In the genomic region with DNA sequence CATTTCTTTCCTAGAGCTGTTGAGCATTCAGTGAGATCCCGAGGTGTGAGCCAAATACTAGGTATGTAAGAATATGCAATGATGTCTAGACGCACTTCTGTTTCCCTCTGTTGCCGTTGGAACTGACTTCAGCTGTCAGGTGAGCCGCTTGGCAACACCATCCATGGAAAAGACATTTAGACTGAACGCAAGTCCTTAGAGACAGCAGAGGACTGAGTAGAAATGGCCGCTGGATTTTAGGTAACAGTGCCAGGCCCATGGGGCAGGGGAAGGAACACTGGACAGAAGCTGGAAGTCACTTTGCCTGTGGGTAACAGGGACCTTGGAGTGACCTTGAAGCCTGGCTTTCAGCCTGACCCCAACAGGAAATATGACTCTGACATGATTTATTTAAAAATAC, we compare ENCODE assay signal across 18 cellular contexts. TPM values are rescaled to one million over a fixed set of nuclear protein-coding genes. Genes with fewer than 3 reads are reported as not detected.
A peak's percentile ranks its signal among the peaks of the same experiment; 100 is the strongest.
DNase-seq lines count a peak whose midpoint lies in the region; ATAC-seq and TF ChIP-seq lines count a peak whose summit lies in the region.
"Had no signal": no experiment of that assay in that cellular context is flagged by ENCODE, and none has a peak within 500 bp of the region (broad histone marks: within the 10 kb centered on the region; RNA-seq: fewer than 3 reads in every experiment).

No MANE protein-coding gene starts in this region.

- intact Hi-C loops in colonic mucosa (cut with DNase I) (no loop called here), mucosa of descending colon (cut with DNase I, micrococcal nuclease) (no loop called here), vagina (cut with DNase I) (no loop called here), CD14-positive monocyte (cut with micrococcal nuclease) (no loop called here)

- H3K27me3 Mint-ChIP-seq in CD14-positive monocyte (ENCODE audit: low read depth in 3 of 3) (peaks cover 4 to 10% (median 9%) of the 10 kb centered on the region in 3 donors), HFFc6 (ENCODE audit: insufficient read depth) (peaks cover 32% of the 10 kb centered on the region)

- no peak for TF ChIP-seq POLR2A in vagina (IDR thresholded peaks at IDR 0.05)

- no peaks in the 10 kb centered on the region for H3K36me3 Mint-ChIP-seq in CD14-positive monocyte
- no peaks in the 10 kb centered on the region for H3K36me3 Mint-ChIP-seq in HFFc6 (ENCODE audit: low read depth)

- no peaks in the 10 kb centered on the region for H3K4me1 Mint-ChIP-seq in CD14-positive monocyte
- peaks cover 13% of the 10 kb centered on the region for H3K4me1 Mint-ChIP-seq in HFFc6 (ENCODE audit: low read depth)

- peaks cover under 1% of the 10 kb centered on the region for H3K4me1 ChIP-seq in colonic mucosa
- H3K4me1 ChIP-seq in mucosa of descending colon (ENCODE audit: low read depth): peaks cover 20% of the 10 kb centered on the region
- H3K4me1 ChIP-seq in vagina: peaks cover 7% of the 10 kb centered on the region

- ATAC-seq in mucosa of descending colon: peak; percentile 14
- ATAC-seq in GM18873 (IDR thresholded peaks at IDR 0.05; ENCODE audit: low FRiP score, unreplicated experiment): no peak

- H3K4me3 Mint-ChIP-seq in CD14-positive monocyte: no peak overlapping the region
- H3K4me3 Mint-ChIP-seq in HFFc6: no peak overlapping the region
- H3K4me3 Mint-ChIP-seq: CD4-positive, alpha-beta T cell had no signal

- peak overlapping the region; percentile 80 for H3K27ac ChIP-seq in colonic mucosa
- no peak overlapping the region for H3K27ac ChIP-seq in vagina
- H3K27ac ChIP-seq: GM23248 had no signal

- H3K4me3 ChIP-seq in colonic mucosa: no peak overlapping the region
- H3K4me3 ChIP-seq in mucosa of descending colon: no peak overlapping the region
- no peak overlapping the region for H3K4me3 ChIP-seq in vagina
- H3K4me3 ChIP-seq: GM23248 had no signal

- H3K27ac Mint-ChIP-seq in CD14-positive monocyte: peak overlapping the region in 1 of 7 donors; percentile 8
- H3K27ac Mint-ChIP-seq in HFFc6: no peak overlapping the region
- H3K27ac Mint-ChIP-seq: CD4-positive, alpha-beta T cell had no signal

- no peaks in the 10 kb centered on the region for H3K36me3 ChIP-seq in colonic mucosa
- H3K36me3 ChIP-seq in mucosa of descending colon (ENCODE audit: low read depth): no peaks in the 10 kb centered on the region
- H3K36me3 ChIP-seq in vagina: no peaks in the 10 kb centered on the region

- no peaks in the 10 kb centered on the region for H3K9me3 ChIP-seq in colonic mucosa
- H3K9me3 ChIP-seq in mucosa of descending colon: no peaks in the 10 kb centered on the region
- no peaks in the 10 kb centered on the region for H3K9me3 ChIP-seq in vagina

- peak; percentile 4 for DNase-seq in activated effector memory CD4-positive, alpha-beta T cell treated with anti-CD3 and anti-CD28 coated beads, Interleukin-2, amount 50 U/mL, for 16 hours
- no peak for DNase-seq in activated effector memory CD4-positive, alpha-beta T cell treated with Interleukin-2 at 50 U/mL for 16 hours
- DNase-seq in colonic mucosa: peak; percentile 41
- peak in 1 of 3 donors; percentile 38 for DNase-seq in mucosa of descending colon
- peak; percentile 22 to 49 for DNase-seq in vagina (ENCODE audit: extremely low spot score in 2 of 2)
- no peak for DNase-seq in CD14-positive monocyte (ENCODE audit: low spot score)
- no peak for DNase-seq in HFFc6
- DNase-seq: AML-193; CD4-positive, alpha-beta T cell; GM23248; Kasumi-1; NCI-H1417; NCI-H1930; NCI-H2171 treated with DMSO at 0.1 percent for 48 hours; NCI-H510A; NCI-H82; SHP77 treated with DMSO at 0.1 percent for 48 hours had no signal

- H3K9me3 Mint-ChIP-seq in CD14-positive monocyte (peaks cover 0 to 7% (median 0%) of the 10 kb centered on the region in 7 donors), HFFc6 (peaks cover 8% of the 10 kb centered on the region; the same call in 1 of the 2 replicates)
- H3K9me3 Mint-ChIP-seq: CD4-positive, alpha-beta T cell had no signal

- peak overlapping the region in 1 of 2 donors; percentile 66 for H3K9ac ChIP-seq in colonic mucosa (ENCODE audit: low read depth in 2 of 2, low read length in 2 of 2)
- H3K9ac ChIP-seq: GM23248 had no signal

- TF ChIP-seq CTCF in colonic mucosa (IDR thresholded peaks at IDR 0.05): no peak
- no peak for TF ChIP-seq CTCF in mucosa of descending colon (IDR thresholded peaks at IDR 0.05)
- TF ChIP-seq CTCF in vagina (IDR thresholded peaks at IDR 0.05): no peak
- TF ChIP-seq CTCF in CD14-positive monocyte (IDR thresholded peaks at IDR 0.05): no peak
- no peak for TF ChIP-seq CTCF in HFFc6 (IDR thresholded peaks at IDR 0.05)

- H3K27me3 ChIP-seq in colonic mucosa (no peaks in the 10 kb centered on the region), vagina (no peaks in the 10 kb centered on the region)

RNA-seq across cellular contexts. Expression of gene SHANK2, which starts 29.5 kb away (rescaled TPM):
- total RNA-seq in colonic mucosa (10 to 100 TPM; 26.0 to 38.1 TPM), mucosa of descending colon (10 to 100 TPM; 25.8 to 58.0 (median 38.7) TPM), vagina (11.0 TPM)
- polyA plus RNA-seq in CD14-positive monocyte: not detected
- 1 to 10 TPM in 3 of 6 experiments, under 1 TPM in 3; 0.77 to 2.0 (median 1.0) TPM for total RNA-seq in HFFc6 (2021; fragmentation: NEBNext Ultra II Directional; extraction: Animal tissue kit (Norgen Biotek cat#: 25700))
- total RNA-seq: CD4-positive, alpha-beta T cell had no signal

Comparison
In these comparisons a context has a peak if more than half of its experiments do, and no peak if none do; other contexts are left out.
1. DNase-seq: peak in activated effector memory CD4-positive, alpha-beta T cell treated with anti-CD3 and anti-CD28 coated beads, Interleukin-2, amount 50 U/mL, for 16 hours (single experiment), colonic mucosa (single experiment) and vagina (2 of 2); none in activated effector memory CD4-positive, alpha-beta T cell treated with Interleukin-2 at 50 U/mL for 16 hours (single experiment), CD14-positive monocyte (single experiment) and HFFc6 (single experiment).